ENCODE assay signal across 18 cellular contexts in genomic region chr6:144106206-144106605, GRCh38.
"Had no signal": no experiment of that assay in that cellular context is flagged by ENCODE, and none has a peak within 500 bp of the region (broad histone marks: within the 10 kb centered on the region; RNA-seq: fewer than 3 reads in every experiment).

No MANE protein-coding gene starts in this region.

- H3K4me3 Mint-ChIP-seq: activated T-helper 1 cell treated with anti-CD3 and anti-CD28 coated beads, Interleukin-12 subunit alpha, Interleukin-12 subunit beta, Interleukin-2, Interleukin-4 antibody, amounts not matched to agents 30 ng/mL and 10 ng/mL and 1 ng/mL, durations not matched to agents 14 hours and 24 hours and 36 hours; endodermal cell; naive B cell had no signal

- H3K27me3 ChIP-seq: ascending aorta, gastroesophageal sphincter, ovary, spleen had no signal

- FAIRE-seq: bronchial epithelial cell, keratinocyte, urothelium cell line had no signal

- H3K4me1 Mint-ChIP-seq: endodermal cell had no signal

- H3K4me3 ChIP-seq: ascending aorta, gastroesophageal sphincter, ovary, spleen, thoracic aorta had no signal

- H3K36me3 ChIP-seq: ascending aorta, gastroesophageal sphincter, ovary, spleen, thoracic aorta had no signal

- H3K27me3 Mint-ChIP-seq: naive B cell had no signal

- H3K4me1 ChIP-seq: ascending aorta, gastroesophageal sphincter had no signal

- H3K9me3 Mint-ChIP-seq: activated T-helper 1 cell treated with anti-CD3 and anti-CD28 coated beads, Interleukin-12 subunit alpha, Interleukin-12 subunit beta, Interleukin-2, Interleukin-4 antibody, amounts not matched to agents 30 ng/mL and 10 ng/mL and 1 ng/mL, durations not matched to agents 14 hours and 24 hours and 36 hours; endodermal cell; naive B cell had no signal

- DNase-seq: activated CD4-positive, alpha-beta T cell treated with anti-CD3 and anti-CD28 coated beads for 48 hours; activated CD8-positive, alpha-beta memory T cell treated with anti-CD3 and anti-CD28 coated beads, Interleukin-2, amount 50 U/mL, for 48 hours; activated naive CD4-positive, alpha-beta T cell; dermis blood vessel endothelial cell; endodermal cell; erythroblast; naive B cell; ovary; spleen; T-helper 2 cell had no signal

- H3K9me3 ChIP-seq: ascending aorta, gastroesophageal sphincter, ovary, spleen, thoracic aorta had no signal

- H3K27ac Mint-ChIP-seq: activated T-helper 1 cell treated with anti-CD3 and anti-CD28 coated beads, Interleukin-12 subunit alpha, Interleukin-12 subunit beta, Interleukin-2, Interleukin-4 antibody, amounts not matched to agents 30 ng/mL and 10 ng/mL and 1 ng/mL, durations not matched to agents 14 hours and 24 hours and 36 hours; endodermal cell had no signal

- ATAC-seq: gastroesophageal sphincter, sciatic nerve had no signal

- H3K27ac ChIP-seq: ascending aorta, gastroesophageal sphincter, ovary, spleen, thoracic aorta had no signal

- H3K36me3 Mint-ChIP-seq: naive B cell had no signal
